ENCODE assay signal across 1 cellular context in the genomic region with DNA sequence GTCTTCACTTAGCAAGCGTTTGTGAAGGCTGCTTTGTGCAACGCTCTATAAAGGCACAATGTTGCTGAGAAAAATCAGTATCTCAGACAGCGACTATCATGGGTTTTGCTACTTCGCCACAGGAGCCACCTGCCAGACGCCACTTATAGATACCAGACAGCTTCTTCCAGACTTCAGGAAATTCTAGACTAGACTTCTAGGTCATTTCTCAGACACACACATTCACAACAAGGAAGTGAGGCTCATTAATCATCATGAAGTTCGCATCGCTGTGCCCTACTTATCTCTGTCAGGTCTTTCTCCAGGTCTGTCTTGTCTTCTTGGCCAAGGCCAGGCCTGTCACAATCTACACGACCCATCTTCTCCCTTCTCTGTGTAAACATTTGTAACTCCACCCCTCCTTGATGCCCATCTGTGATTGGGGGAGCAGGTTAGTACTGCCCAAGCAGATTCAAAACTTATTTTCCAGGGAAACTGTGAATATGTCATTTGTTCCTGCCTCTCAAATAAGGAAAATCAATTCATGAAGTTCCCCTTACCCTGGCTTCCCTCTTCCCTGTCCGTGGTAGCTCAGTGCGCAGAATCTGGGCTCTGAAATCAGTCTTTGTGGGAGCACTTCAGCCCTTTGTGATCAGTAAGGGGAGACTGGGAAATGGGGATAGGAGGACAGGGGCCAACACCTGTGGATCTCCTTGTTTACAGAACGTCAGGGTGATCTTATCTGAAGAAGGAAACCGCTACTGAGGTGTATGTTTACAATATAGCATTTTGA.
TF ChIP-seq lines count a peak whose summit lies in the region.

No MANE protein-coding gene starts in this region.

TF ChIP-seq in K562, 482 proteins besides CTCF, POLR2A, EP300 and RAD21 (continued from another document):
- TF ChIP-seq, protein P1, sequence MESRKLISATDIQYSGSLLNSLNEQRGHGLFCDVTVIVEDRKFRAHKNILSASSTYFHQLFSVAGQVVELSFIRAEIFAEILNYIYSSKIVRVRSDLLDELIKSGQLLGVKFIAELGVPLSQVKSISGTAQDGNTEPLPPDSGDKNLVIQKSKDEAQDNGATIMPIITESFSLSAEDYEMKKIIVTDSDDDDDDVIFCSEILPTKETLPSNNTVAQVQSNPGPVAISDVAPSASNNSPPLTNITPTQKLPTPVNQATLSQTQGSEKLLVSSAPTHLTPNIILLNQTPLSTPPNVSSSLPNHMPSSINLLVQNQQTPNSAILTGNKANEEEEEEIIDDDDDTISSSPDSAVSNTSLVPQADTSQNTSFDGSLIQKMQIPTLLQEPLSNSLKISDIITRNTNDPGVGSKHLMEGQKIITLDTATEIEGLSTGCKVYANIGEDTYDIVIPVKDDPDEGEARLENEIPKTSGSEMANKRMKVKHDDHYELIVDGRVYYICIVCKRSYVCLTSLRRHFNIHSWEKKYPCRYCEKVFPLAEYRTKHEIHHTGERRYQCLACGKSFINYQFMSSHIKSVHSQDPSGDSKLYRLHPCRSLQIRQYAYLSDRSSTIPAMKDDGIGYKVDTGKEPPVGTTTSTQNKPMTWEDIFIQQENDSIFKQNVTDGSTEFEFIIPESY (CRISPR knock-in tag; IDR thresholded peaks at IDR 0.05) = no peak
- TF ChIP-seq ZNF274 (IDR thresholded peaks at IDR 0.05; ENCODE audit: borderline replicate concordance, low read depth, low read length) (no peak), LARP7 (IDR thresholded peaks at IDR 0.05) (no peak), PHF21A (IDR thresholded peaks at IDR 0.05; ENCODE audit: borderline replicate concordance, low read depth) (no peak), CXXC5 (CRISPR knock-in tag; IDR thresholded peaks at IDR 0.05) (peak; percentile 88), MXI1 (IDR thresholded peaks at IDR 0.05; ENCODE audit: low read depth, low read length) (no peak), KAT8 (IDR thresholded peaks at IDR 0.05; ENCODE audit: low read depth) (no peak), ZNF830 (CRISPR knock-in tag; IDR thresholded peaks at IDR 0.05) (no peak), EWSR1 (IDR thresholded peaks at IDR 0.05; ENCODE audit: borderline replicate concordance, low read depth, partially characterized antibody) (no peak), JUND (IDR thresholded peaks at IDR 0.05; ENCODE audit: borderline replicate concordance, low read depth, low read length) (peak; percentile 42; the same call in 1 of the 2 replicates), JUND (tag; IDR thresholded peaks at IDR 0.05; ENCODE audit: borderline replicate concordance, low read depth, low read length) (peak; percentile 29; the same call in 1 of the 3 replicates), MYNN (IDR thresholded peaks at IDR 0.05) (peak; percentile 46; the same call in 1 of the 2 replicates), MYNN (CRISPR knock-in tag; IDR thresholded peaks at IDR 0.05) (no peak), ZNF436 (CRISPR knock-in tag; IDR thresholded peaks at IDR 0.05) (no peak), IFI16 (CRISPR knock-in tag; IDR thresholded peaks at IDR 0.05) (no peak), ZNF23 (CRISPR knock-in tag; IDR thresholded peaks at IDR 0.05) (no peak), JUNB (CRISPR knock-in tag; conservative IDR thresholded peaks at IDR 0.05) (no peak), FOXM1 (IDR thresholded peaks at IDR 0.05; ENCODE audit: low read depth) (no peak), FOXM1 (CRISPR knock-in tag; IDR thresholded peaks at IDR 0.05; ENCODE audit: low read depth) (no peak), ARID2 (IDR thresholded peaks at IDR 0.05) (no peak), ILF3 (IDR thresholded peaks at IDR 0.05; ENCODE audit: borderline replicate concordance) (no peak), DPF2 (IDR thresholded peaks at IDR 0.05) (peak; percentile 61), ESRRA (IDR thresholded peaks at IDR 0.05; ENCODE audit: borderline replicate concordance, low read depth) (peak; percentile 40; the same call in 1 of the 2 replicates), TEAD1 (CRISPR knock-in tag; IDR thresholded peaks at IDR 0.05) (0 out of 4 replicates have a peak, but pooled peaks of 1 of the 2 experiments have one; percentile 29), DIDO1 (tag; IDR thresholded peaks at IDR 0.05; ENCODE audit: low read depth) (no peak), PPARD (CRISPR knock-in tag; IDR thresholded peaks at IDR 0.05) (no peak), ZNF507 (tag; conservative IDR thresholded peaks at IDR 0.05) (no peak), NFXL1 (CRISPR knock-in tag; IDR thresholded peaks at IDR 0.05) (no peak), FOXK1 (CRISPR knock-in tag; IDR thresholded peaks at IDR 0.05; ENCODE audit: borderline replicate concordance) (no peak)
- TF ChIP-seq, protein P2, sequence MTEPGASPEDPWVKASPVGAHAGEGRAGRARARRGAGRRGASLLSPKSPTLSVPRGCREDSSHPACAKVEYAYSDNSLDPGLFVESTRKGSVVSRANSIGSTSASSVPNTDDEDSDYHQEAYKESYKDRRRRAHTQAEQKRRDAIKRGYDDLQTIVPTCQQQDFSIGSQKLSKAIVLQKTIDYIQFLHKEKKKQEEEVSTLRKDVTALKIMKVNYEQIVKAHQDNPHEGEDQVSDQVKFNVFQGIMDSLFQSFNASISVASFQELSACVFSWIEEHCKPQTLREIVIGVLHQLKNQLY (CRISPR knock-in tag; conservative IDR thresholded peaks at IDR 0.05) = peak in 1 of 2 experiments; percentile 66; a peak in 1 of 4 replicates
